In genomic region chr7:14931511-14932215, GRCh38 we compare ENCODE assay signal across 26 cellular contexts. TPM values are rescaled to one million over a fixed set of nuclear protein-coding genes. Genes with fewer than 3 reads are reported as not detected.
"Had no signal": no experiment of that assay in that cellular context is flagged by ENCODE, and none has a peak within 500 bp of the region (broad histone marks: within the 10 kb centered on the region; RNA-seq: fewer than 3 reads in every experiment).

No MANE protein-coding gene starts in this region.

- DNase-seq: colonic mucosa; effector memory CD8-positive, alpha-beta T cell; erythroblast; esophagus squamous epithelium; foreskin melanocyte; head of caudate nucleus; hippocampal formation; left cardiac atrium; left lung; mesenchymal stem cell; naive thymus-derived CD8-positive, alpha-beta T cell; nephron progenitor cell; nucleus accumbens; psoas muscle; right cardiac atrium; sigmoid colon; spleen; stimulated activated CD4-positive, alpha-beta T cell treated with anti-CD3 and anti-CD28 coated beads, Interleukin-2, amount 100 ng/mL, for 48 hours; stimulated activated naive B cell treated with anti-CD40 and anti-IgM and Interleukin-4, amounts not matched to agents 10 μg/mL and 1 μg/mL and 100 μg/mL, for 72 hours; upper lobe of left lung had no signal

- H3K4me1 ChIP-seq: colonic mucosa, esophagus squamous epithelium, left lung, psoas muscle, spleen, upper lobe of left lung had no signal

- H3K9me3 ChIP-seq: colonic mucosa, esophagus squamous epithelium, left lung, psoas muscle, sigmoid colon, thoracic aorta, tibial nerve, upper lobe of left lung had no signal

- H3K27me3 ChIP-seq: colonic mucosa, esophagus squamous epithelium, left lung, sigmoid colon, spleen, tibial nerve, upper lobe of left lung had no signal

- H3K27ac ChIP-seq: colonic mucosa, esophagus squamous epithelium, left lung, psoas muscle, sigmoid colon, skin epidermis, spleen, thoracic aorta, tibial nerve, upper lobe of left lung had no signal

- ATAC-seq: effector memory CD8-positive, alpha-beta T cell; left cardiac atrium; left lung; naive thymus-derived CD8-positive, alpha-beta T cell; psoas muscle; right cardiac atrium; stimulated activated naive B cell treated with anti-CD40 and anti-IgM and Interleukin-4, amounts not matched to agents 10 μg/mL and 1 μg/mL and 100 μg/mL, for 72 hours had no signal

- H3K36me3 ChIP-seq: colonic mucosa, esophagus squamous epithelium, left lung, sigmoid colon, spleen, thoracic aorta, tibial nerve, upper lobe of left lung had no signal

- H3K4me3 ChIP-seq: colonic mucosa, esophagus squamous epithelium, left lung, psoas muscle, sigmoid colon, skin epidermis, spleen, thoracic aorta, tibial nerve, upper lobe of left lung had no signal

RNA-seq across cellular contexts. Expression of gene DGKB, which starts 29.1 kb away (rescaled TPM):
- total RNA-seq: kidney epithelial cell; lung microvascular endothelial cell; naive thymus-derived CD8-positive, alpha-beta T cell; renal cortical epithelial cell had no signal
- polyA plus RNA-seq: naive thymus-derived CD8-positive, alpha-beta T cell had no signal
